In genomic region chr5:75616286-75616810, GRCh38 we compare ENCODE assay signal across 25 cellular contexts. TPM values are rescaled to one million over a fixed set of nuclear protein-coding genes. Genes with fewer than 3 reads are reported as not detected.
DNase-seq lines count a peak whose midpoint lies in the region; ATAC-seq and TF ChIP-seq lines count a peak whose summit lies in the region.
"Had no signal": no experiment of that assay in that cellular context is flagged by ENCODE, and none has a peak within 500 bp of the region (broad histone marks: within the 10 kb centered on the region; RNA-seq: fewer than 3 reads in every experiment).

No MANE protein-coding gene starts in this region.

- intact Hi-C loops in dorsolateral prefrontal cortex (cut with DNase I): no loop called here

- H3K27ac Mint-ChIP-seq in activated naive CD8-positive, alpha-beta T cell treated with anti-CD3 and anti-CD28 coated beads, Interleukin-2, amount 50 U/mL, for 24 hours: no peak overlapping the region
- H3K27ac Mint-ChIP-seq: activated CD4-positive, alpha-beta memory T cell treated with anti-CD3 and anti-CD28 coated beads for 36 hours; CD4-positive, alpha-beta T cell; stimulated activated effector memory CD8-positive, alpha-beta T cell treated with anti-CD3 and anti-CD28 coated beads, Interleukin-12 subunit alpha, Interleukin-12 subunit beta, amount 100 ng/mL, for 72 hours had no signal

- no peak overlapping the region for H3K4me3 Mint-ChIP-seq in activated naive CD8-positive, alpha-beta T cell treated with anti-CD3 and anti-CD28 coated beads, Interleukin-2, amount 50 U/mL, for 24 hours
- H3K4me3 Mint-ChIP-seq: activated CD4-positive, alpha-beta memory T cell treated with anti-CD3 and anti-CD28 coated beads for 36 hours; CD4-positive, alpha-beta T cell; stimulated activated effector memory CD8-positive, alpha-beta T cell treated with anti-CD3 and anti-CD28 coated beads, Interleukin-12 subunit alpha, Interleukin-12 subunit beta, amount 100 ng/mL, for 72 hours had no signal

- H3K27me3 ChIP-seq in dorsolateral prefrontal cortex (no peaks in the 10 kb centered on the region), mucosa of rectum (ENCODE audit: control insufficient read depth in 2 of 2, insufficient read depth in 2 of 2, low read length in 2 of 2) (no peaks in the 10 kb centered on the region), thymus (ENCODE audit: control insufficient read depth, insufficient read depth) (no peaks in the 10 kb centered on the region), upper lobe of left lung (no peaks in the 10 kb centered on the region)
- H3K27me3 ChIP-seq: ovary, sigmoid colon had no signal

- no peaks in the 10 kb centered on the region for H3K9me3 Mint-ChIP-seq in activated naive CD8-positive, alpha-beta T cell treated with anti-CD3 and anti-CD28 coated beads, Interleukin-2, amount 50 U/mL, for 24 hours
- H3K9me3 Mint-ChIP-seq: activated CD4-positive, alpha-beta memory T cell treated with anti-CD3 and anti-CD28 coated beads for 36 hours; CD4-positive, alpha-beta T cell; stimulated activated effector memory CD8-positive, alpha-beta T cell treated with anti-CD3 and anti-CD28 coated beads, Interleukin-12 subunit alpha, Interleukin-12 subunit beta, amount 100 ng/mL, for 72 hours had no signal

- H3K4me3 ChIP-seq in dorsolateral prefrontal cortex (no peak overlapping the region), mucosa of rectum (ENCODE audit: low read length in 2 of 2) (no peak overlapping the region), thymus (ENCODE audit: low read length) (no peak overlapping the region), upper lobe of left lung (no peak overlapping the region)
- H3K4me3 ChIP-seq: ovary, sigmoid colon, thoracic aorta had no signal

- TF ChIP-seq EP300 in upper lobe of left lung (IDR thresholded peaks at IDR 0.05): no peak

- DNase-seq in NCI-H82 treated with DMSO at 0.1 percent for 48 hours (lab: John Stamatoyannopoulos, UW; ENCODE audit: unreplicated experiment) (peak; percentile 29), dorsolateral prefrontal cortex (no peak), upper lobe of left lung (no peak), hippocampal formation (lab: John Stamatoyannopoulos, UW) (no peak)
- DNase-seq in activated CD4-positive, CD25-positive, alpha-beta regulatory T cell treated with anti-CD3 and anti-CD28 coated beads, Interleukin-2, amount 50 U/mL, for 72 hours: no peak
- no peak for DNase-seq in activated naive CD8-positive, alpha-beta T cell treated with anti-CD3 and anti-CD28 coated beads, Interleukin-2, amount 50 U/mL, for 24 hours
- DNase-seq: activated CD4-positive, alpha-beta memory T cell treated with anti-CD3 and anti-CD28 coated beads for 36 hours; activated gamma-delta T cell treated with Interleukin-2 at 50 U/mL for 16 hours; CD4-positive, alpha-beta T cell; central memory CD4-positive, alpha-beta T cell; DMS53; effector CD4-positive, alpha-beta T cell; GF-D8; KG1; left ventricle myocardium superior; NCI-H187; ovary; SHP77 treated with DMSO at 0.1 percent for 48 hours; sigmoid colon; T-helper 1 cell had no signal

- H3K4me1 ChIP-seq in mucosa of rectum (ENCODE audit: control insufficient read depth in 2 of 2, insufficient read depth in 2 of 2, low read length in 2 of 2) (peaks cover 11 to 36% of the 10 kb centered on the region in 2 donors), thymus (ENCODE audit: control insufficient read depth, insufficient read depth, low read length) (peaks cover 4% of the 10 kb centered on the region), upper lobe of left lung (peaks cover 6 to 15% (median 13%) of the 10 kb centered on the region in 4 donors)

- no peaks in the 10 kb centered on the region for H3K36me3 Mint-ChIP-seq in activated naive CD8-positive, alpha-beta T cell treated with anti-CD3 and anti-CD28 coated beads, Interleukin-2, amount 50 U/mL, for 24 hours (ENCODE audit: low read depth)
- H3K36me3 Mint-ChIP-seq: activated CD4-positive, alpha-beta memory T cell treated with anti-CD3 and anti-CD28 coated beads for 36 hours; stimulated activated effector memory CD8-positive, alpha-beta T cell treated with anti-CD3 and anti-CD28 coated beads, Interleukin-12 subunit alpha, Interleukin-12 subunit beta, amount 100 ng/mL, for 72 hours had no signal

- H3K4me1 Mint-ChIP-seq in activated naive CD8-positive, alpha-beta T cell treated with anti-CD3 and anti-CD28 coated beads, Interleukin-2, amount 50 U/mL, for 24 hours: no peaks in the 10 kb centered on the region
- H3K4me1 Mint-ChIP-seq: stimulated activated effector memory CD8-positive, alpha-beta T cell treated with anti-CD3 and anti-CD28 coated beads, Interleukin-12 subunit alpha, Interleukin-12 subunit beta, amount 100 ng/mL, for 72 hours had no signal

- TF ChIP-seq CTCF in dorsolateral prefrontal cortex (IDR thresholded peaks at IDR 0.05 in 54 of 56, conservative IDR thresholded peaks at IDR 0.05 in 2 of 56; ENCODE audit: low read depth in 1 of 56, partially characterized antibody in 56 of 56) (no peak), upper lobe of left lung (IDR thresholded peaks at IDR 0.05) (no peak)

- H3K9me3 ChIP-seq in mucosa of rectum (ENCODE audit: control insufficient read depth in 2 of 2, low read length in 2 of 2) (no peaks in the 10 kb centered on the region), thymus (ENCODE audit: control insufficient read depth) (no peaks in the 10 kb centered on the region), upper lobe of left lung (no peaks in the 10 kb centered on the region)
- H3K9me3 ChIP-seq: ovary, sigmoid colon, thoracic aorta had no signal

- peak overlapping the region in 36 of 59 donors; percentile 0 to 70 (median 40) for H3K27ac ChIP-seq in dorsolateral prefrontal cortex
- H3K27ac ChIP-seq in mucosa of rectum (ENCODE audit: low read depth in 2 of 2, low read length in 2 of 2): peak overlapping the region; percentile 52 to 71
- H3K27ac ChIP-seq in thymus (ENCODE audit: low read depth): peak overlapping the region; percentile 61
- H3K27ac ChIP-seq in upper lobe of left lung: peak overlapping the region in 1 of 4 donors; percentile 68
- H3K27ac ChIP-seq: ovary, thoracic aorta had no signal

- peaks cover 11% of the 10 kb centered on the region for H3K27me3 Mint-ChIP-seq in activated naive CD8-positive, alpha-beta T cell treated with anti-CD3 and anti-CD28 coated beads, Interleukin-2, amount 50 U/mL, for 24 hours
- H3K27me3 Mint-ChIP-seq: activated CD4-positive, alpha-beta memory T cell treated with anti-CD3 and anti-CD28 coated beads for 36 hours; CD4-positive, alpha-beta T cell had no signal

- H3K9ac ChIP-seq in mucosa of rectum (ENCODE audit: low read depth in 1 of 2, low read length in 2 of 2): peak overlapping the region in 1 of 2 donors; percentile 18

- no peaks in the 10 kb centered on the region for H3K36me3 ChIP-seq in mucosa of rectum (ENCODE audit: control insufficient read depth in 2 of 2, insufficient read depth in 2 of 2, low read length in 2 of 2)
- H3K36me3 ChIP-seq in thymus (ENCODE audit: control insufficient read depth, insufficient read depth): no peaks in the 10 kb centered on the region
- no peaks in the 10 kb centered on the region for H3K36me3 ChIP-seq in upper lobe of left lung
- H3K36me3 ChIP-seq: ovary, sigmoid colon, thoracic aorta had no signal

- TF ChIP-seq POLR2A in upper lobe of left lung (IDR thresholded peaks at IDR 0.05): no peak

- ATAC-seq in upper lobe of left lung (ENCODE audit: low FRiP score in 2 of 2): no peak
- ATAC-seq in activated naive CD8-positive, alpha-beta T cell treated with anti-CD3 and anti-CD28 coated beads, Interleukin-2, amount 50 U/mL, for 24 hours: no peak
- ATAC-seq: esophagus mucosa; left ventricle myocardium superior; stimulated activated effector memory CD8-positive, alpha-beta T cell treated with anti-CD3 and anti-CD28 coated beads, Interleukin-12 subunit alpha, Interleukin-12 subunit beta, amount 100 ng/mL, for 72 hours had no signal

- WGBS in thymus: 91% methylated on average over 4 of the region's 4 CpGs
- WGBS in upper lobe of left lung, 2 donors: 79 to 81% methylated on average over 4 of the region's 4 CpGs

RNA-seq across cellular contexts. Expression of gene ANKDD1B, which starts 5.1 kb away (rescaled TPM):
- 1 to 10 TPM in 55 of 120 experiments, under 1 TPM in 58, not detected in 7; 0.20 to 4.0 (median 0.98) TPM for total RNA-seq in dorsolateral prefrontal cortex
- polyA plus RNA-seq in thymus: 1.6 TPM
- total RNA-seq in upper lobe of left lung: 1 to 10 TPM in 5 of 6 donors, under 1 TPM in 1; 0.67 to 7.3 (median 4.4) TPM
- total RNA-seq: activated CD4-positive, alpha-beta memory T cell treated with anti-CD3 and anti-CD28 coated beads for 36 hours had no signal
